ENCODE assay signal across 11 cellular contexts in genomic region chr11:70400643-70401042, GRCh38. TPM values are rescaled to one million over a fixed set of nuclear protein-coding genes. Genes with fewer than 3 reads are reported as not detected.
DNase-seq lines count a peak whose midpoint lies in the region; ATAC-seq and TF ChIP-seq lines count a peak whose summit lies in the region.
"Had no signal": no experiment of that assay in that cellular context is flagged by ENCODE, and none has a peak within 500 bp of the region (broad histone marks: within the 10 kb centered on the region; RNA-seq: fewer than 3 reads in every experiment).

No MANE protein-coding gene starts in this region.

- H3K4me1 Mint-ChIP-seq in MCF 10A (ENCODE audit: insufficient read depth, unreplicated experiment) = peaks cover 25% of the 10 kb centered on the region
- H3K4me1 Mint-ChIP-seq in mesothelial cell of epicardium = peaks cover 26% of the 10 kb centered on the region
- H3K4me1 Mint-ChIP-seq in stimulated activated naive B cell treated with anti-CD40 and anti-IgM and Interleukin-4, amounts not matched to agents 10 μg/mL and 1 μg/mL and 100 μg/mL, for 72 hours = peaks cover 28 to 49% of the 10 kb centered on the region in 2 donors

- POLR2A ChIA-PET in MCF 10A (lab: Yijun Ruan, JAX) = interaction anchor here (0.8 to 2.0 kb wide), 3 partner anchors 22 to 1053 kb away, joined by 3 to 5 read pairs (median 4); partner anchors contain the start of gene DHCR7

- H3K9me3 Mint-ChIP-seq in MCF 10A (ENCODE audit: unreplicated experiment) (no peaks in the 10 kb centered on the region), mesothelial cell of epicardium (no peaks in the 10 kb centered on the region)
- H3K9me3 Mint-ChIP-seq in stimulated activated naive B cell treated with anti-CD40 and anti-IgM and Interleukin-4, amounts not matched to agents 10 μg/mL and 1 μg/mL and 100 μg/mL, for 72 hours = no peaks in the 10 kb centered on the region

- peaks cover 0 to 80% (median 0%) of the 10 kb centered on the region in 7 donors for H3K27me3 ChIP-seq in heart right ventricle
- H3K27me3 ChIP-seq in vagina = no peaks in the 10 kb centered on the region

- no peak for ATAC-seq in heart right ventricle
- no peak for ATAC-seq in stimulated activated naive B cell treated with anti-CD40 and anti-IgM and Interleukin-4, amounts not matched to agents 10 μg/mL and 1 μg/mL and 100 μg/mL, for 72 hours (replicated peaks)
- ATAC-seq in GM18517 (IDR thresholded peaks at IDR 0.05; ENCODE audit: unreplicated experiment) = no peak
- ATAC-seq: Right ventricle myocardium inferior had no signal

- WGBS in heart right ventricle, 2 donors = 81 to 90% methylated on average over 8 of the region's 8 CpGs

- H3K36me3 Mint-ChIP-seq in MCF 10A (ENCODE audit: insufficient read depth, unreplicated experiment) (peaks cover 40% of the 10 kb centered on the region), mesothelial cell of epicardium (peaks cover 3% of the 10 kb centered on the region)
- no peaks in the 10 kb centered on the region for H3K36me3 Mint-ChIP-seq in stimulated activated naive B cell treated with anti-CD40 and anti-IgM and Interleukin-4, amounts not matched to agents 10 μg/mL and 1 μg/mL and 100 μg/mL, for 72 hours
- H3K36me3 Mint-ChIP-seq: CD8-positive, alpha-beta memory T cell had no signal

- peak overlapping the region in 9 of 10 donors; percentile 82 to 92 (median 89) for H3K27ac ChIP-seq in heart right ventricle
- peak overlapping the region; percentile 95 for H3K27ac ChIP-seq in vagina

- no peak for DNase-seq in heart right ventricle
- no peak for DNase-seq in cardiac septum (ENCODE audit: low spot score)
- no peak for DNase-seq in MCF 10A (ENCODE audit: unreplicated experiment)
- no peak for DNase-seq in mesothelial cell of epicardium (ENCODE audit: low spot score in 2 of 2, unreplicated experiment in 2 of 2)
- DNase-seq in vagina (ENCODE audit: extremely low spot score in 2 of 2) = no peak
- DNase-seq in stimulated activated naive B cell treated with anti-CD40 and anti-IgM and Interleukin-4, amounts not matched to agents 10 μg/mL and 1 μg/mL and 100 μg/mL, for 72 hours = no peak
- DNase-seq in HPDE6-E6E7 (ENCODE audit: extremely low spot score) = no peak
- DNase-seq: NCI-H2029 treated with DMSO at 0.1 percent for 48 hours had no signal

- intact Hi-C loops in heart right ventricle (cut with DNase I) (no loop called here), cardiac septum (cut with DNase I) (no loop called here), MCF 10A (cut with micrococcal nuclease) (no loop called here), vagina (cut with DNase I) (no loop called here)

- TF ChIP-seq CTCF in heart right ventricle (IDR thresholded peaks at IDR 0.05) (no peak), MCF 10A (IDR thresholded peaks at IDR 0.05; ENCODE audit: unreplicated experiment) (no peak), mesothelial cell of epicardium (IDR thresholded peaks at IDR 0.05; ENCODE audit: unreplicated experiment) (no peak), vagina (IDR thresholded peaks at IDR 0.05) (no peak)

- CTCF ChIA-PET in MCF 10A (lab: Yijun Ruan, JAX) = no interaction called here

- H3K9me3 ChIP-seq in heart right ventricle (no peaks in the 10 kb centered on the region), vagina (no peaks in the 10 kb centered on the region)

- H3K4me1 ChIP-seq in heart right ventricle = peaks cover 7 to 73% (median 51%) of the 10 kb centered on the region in 9 donors
- peaks cover 45% of the 10 kb centered on the region for H3K4me1 ChIP-seq in vagina

- no peak overlapping the region for H3K27ac Mint-ChIP-seq in MCF 10A (ENCODE audit: low read depth, unreplicated experiment)
- H3K27ac Mint-ChIP-seq in mesothelial cell of epicardium = peak overlapping the region; percentile 91
- no peak overlapping the region for H3K27ac Mint-ChIP-seq in stimulated activated naive B cell treated with anti-CD40 and anti-IgM and Interleukin-4, amounts not matched to agents 10 μg/mL and 1 μg/mL and 100 μg/mL, for 72 hours

- peak overlapping the region; percentile 85 for H3K4me3 Mint-ChIP-seq in MCF 10A (ENCODE audit: unreplicated experiment)
- H3K4me3 Mint-ChIP-seq in mesothelial cell of epicardium = no peak overlapping the region
- H3K4me3 Mint-ChIP-seq in stimulated activated naive B cell treated with anti-CD40 and anti-IgM and Interleukin-4, amounts not matched to agents 10 μg/mL and 1 μg/mL and 100 μg/mL, for 72 hours = no peak overlapping the region

- H3K36me3 ChIP-seq in heart right ventricle (peaks cover 0 to 14% (median 5%) of the 10 kb centered on the region in 9 donors), vagina (peaks cover 0 to 3% of the 10 kb centered on the region in 2 donors)

- peak overlapping the region in 1 of 10 donors; percentile 82 for H3K4me3 ChIP-seq in heart right ventricle
- no peak overlapping the region for H3K4me3 ChIP-seq in vagina

- no peaks in the 10 kb centered on the region for H3K27me3 Mint-ChIP-seq in MCF 10A (ENCODE audit: insufficient read depth, unreplicated experiment)
- no peaks in the 10 kb centered on the region for H3K27me3 Mint-ChIP-seq in mesothelial cell of epicardium (ENCODE audit: low read depth)
- H3K27me3 Mint-ChIP-seq in stimulated activated naive B cell treated with anti-CD40 and anti-IgM and Interleukin-4, amounts not matched to agents 10 μg/mL and 1 μg/mL and 100 μg/mL, for 72 hours = peaks cover 47 to 58% of the 10 kb centered on the region in 2 donors

- BruUV-seq in MCF 10A (replicated peaks; lab: Mats Ljungman, UMichigan) = no TSS peak

- no peak for TF ChIP-seq POLR2A in vagina (IDR thresholded peaks at IDR 0.05)

RNA-seq across cellular contexts. Expression of gene CTTN, which starts 2.3 kb away (rescaled TPM):
- total RNA-seq in heart right ventricle = 100 to 1,000 TPM; 115 to 173 (median 146) TPM
- polyA plus RNA-seq in heart right ventricle = 100 to 1,000 TPM in 1 of 2 donors, 10 to 100 TPM in 1; 68.5 to 163 TPM
- 171 TPM for total RNA-seq in cardiac septum
- 264 and 294 TPM in 2 replicates for total RNA-seq in MCF 10A (2022)
- 307 to 326 TPM (median 318 TPM) in 3 replicates for total RNA-seq in mesothelial cell of epicardium
- total RNA-seq in vagina = 227 TPM
- polyA plus RNA-seq: CD8-positive, alpha-beta memory T cell had no signal
